Comparison of ENCODE assay signal across 30 cellular contexts in the genomic region with DNA sequence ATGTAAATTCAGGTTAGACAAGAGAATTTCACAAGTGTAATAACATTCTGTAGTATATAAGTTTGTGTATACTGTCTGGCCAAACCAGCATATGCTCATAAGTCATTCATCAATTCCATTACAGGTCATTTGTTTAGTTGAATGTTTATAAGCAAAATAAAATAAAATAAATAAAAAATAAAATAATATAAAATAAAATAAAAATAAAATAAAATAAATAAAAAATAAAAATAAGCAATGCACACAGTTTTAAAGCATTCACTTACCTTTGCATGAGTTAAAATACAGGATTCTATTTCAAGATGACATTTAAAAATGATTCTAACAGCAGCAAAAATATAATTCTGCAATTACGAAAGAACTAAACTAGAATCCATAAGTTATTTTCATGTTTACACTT. TPM values are rescaled to one million over a fixed set of nuclear protein-coding genes. Genes with fewer than 3 reads are reported as not detected.
"Had no signal": no experiment of that assay in that cellular context is flagged by ENCODE, and none has a peak within 500 bp of the region (broad histone marks: within the 10 kb centered on the region; RNA-seq: fewer than 3 reads in every experiment).

No MANE protein-coding gene starts in this region.

- H3K36me3 ChIP-seq: ascending aorta, breast epithelium, cardiac muscle cell had no signal

- DNase-seq: activated CD4-positive, alpha-beta memory T cell treated with anti-CD3 and anti-CD28 coated beads, Interleukin-2, amount 10 ng/mL, durations not matched to agents 7 days and 5 days; activated CD4-positive, alpha-beta T cell treated with anti-CD3 and anti-CD28 coated beads for 1 hour; activated CD4-positive, alpha-beta T cell treated with anti-CD3 and anti-CD28 coated beads for 4 hours; activated CD4-positive, alpha-beta T cell treated with anti-CD3 and anti-CD28 coated beads, Interleukin-2, amount 10 ng/mL, durations not matched to agents 7 days and 5 days; activated CD4-positive, alpha-beta T cell treated with anti-CD3 and anti-CD28 coated beads, Interleukin-2, amount 50 U/mL, for 4 hours; activated CD8-positive, alpha-beta memory T cell treated with anti-CD3 and anti-CD28 coated beads, Interleukin-2, amount 50 U/mL, for 48 hours; activated gamma-delta T cell; activated naive CD4-positive, alpha-beta T cell; activated T-cell treated with anti-CD3 and anti-CD28 coated beads for 4 hours; activated T-cell treated with anti-CD3 and anti-CD28 coated beads, Interleukin-2, amount 50 U/mL, for 72 hours; central memory CD4-positive, alpha-beta T cell; effector memory CD4-positive, alpha-beta T cell; erythroblast; foreskin keratinocyte had no signal

- H3K4me3 ChIP-seq: ascending aorta, breast epithelium, cardiac muscle cell, coronary artery, dorsolateral prefrontal cortex, esophagus muscularis mucosa, gastroesophageal sphincter, heart right ventricle had no signal

- H3K9me3 Mint-ChIP-seq: activated CD4-positive, alpha-beta memory T cell treated with anti-CD3 and anti-CD28 coated beads, Interleukin-2, amount 10 ng/mL, durations not matched to agents 7 days and 5 days; activated CD4-positive, alpha-beta T cell treated with anti-CD3 and anti-CD28 coated beads, Interleukin-2, amount 10 ng/mL, durations not matched to agents 7 days and 5 days; activated naive CD4-positive, alpha-beta T cell treated with anti-CD3 and anti-CD28 coated beads, Interleukin-2, amount 10 ng/mL, durations not matched to agents 7 days and 5 days; activated naive CD4-positive, alpha-beta T cell treated with anti-CD3 and anti-CD28 coated beads, Interleukin-2, amount 50 U/mL, for 72 hours; activated naive CD8-positive, alpha-beta T cell treated with anti-CD3 and anti-CD28 coated beads, Interleukin-2, amount 10 ng/mL, durations not matched to agents 7 days and 5 days; activated T-cell treated with anti-CD3 and anti-CD28 coated beads, Interleukin-2, amount 50 U/mL, for 24 hours; activated T-cell treated with anti-CD3 and anti-CD28 coated beads, Interleukin-2, amount 50 U/mL, for 72 hours; dendritic cell treated with granulocyte-macrophage colony-stimulating factor and Interleukin-4, amounts not matched to agents 40 ng/mL and 50 ng/mL, for 4 days; endodermal cell had no signal

- H3K27me3 Mint-ChIP-seq: activated CD4-positive, alpha-beta memory T cell treated with anti-CD3 and anti-CD28 coated beads, Interleukin-2, amount 10 ng/mL, durations not matched to agents 7 days and 5 days; activated CD4-positive, alpha-beta T cell treated with anti-CD3 and anti-CD28 coated beads, Interleukin-2, amount 10 ng/mL, durations not matched to agents 7 days and 5 days; activated naive CD8-positive, alpha-beta T cell treated with anti-CD3 and anti-CD28 coated beads, Interleukin-2, amount 10 ng/mL, durations not matched to agents 7 days and 5 days; activated T-cell treated with anti-CD3 and anti-CD28 coated beads, Interleukin-2, amount 50 U/mL, for 24 hours; dendritic cell treated with granulocyte-macrophage colony-stimulating factor and Interleukin-4, amounts not matched to agents 40 ng/mL and 50 ng/mL, for 4 days had no signal

- H3K4me1 ChIP-seq: ascending aorta, breast epithelium, foreskin keratinocyte had no signal

- H3K4me1 Mint-ChIP-seq: activated CD4-positive, alpha-beta memory T cell treated with anti-CD3 and anti-CD28 coated beads, Interleukin-2, amount 10 ng/mL, durations not matched to agents 7 days and 5 days; activated CD4-positive, alpha-beta T cell treated with anti-CD3 and anti-CD28 coated beads, Interleukin-2, amount 10 ng/mL, durations not matched to agents 7 days and 5 days; activated naive CD4-positive, alpha-beta T cell treated with anti-CD3 and anti-CD28 coated beads, Interleukin-2, amount 10 ng/mL, durations not matched to agents 7 days and 5 days; activated naive CD8-positive, alpha-beta T cell treated with anti-CD3 and anti-CD28 coated beads, Interleukin-2, amount 10 ng/mL, durations not matched to agents 7 days and 5 days had no signal

- H3K27me3 ChIP-seq: ascending aorta, breast epithelium, cardiac muscle cell, dorsolateral prefrontal cortex, esophagus muscularis mucosa, foreskin keratinocyte, gastroesophageal sphincter, heart right ventricle had no signal

- H3K36me3 Mint-ChIP-seq: activated naive CD4-positive, alpha-beta T cell treated with anti-CD3 and anti-CD28 coated beads, Interleukin-2, amount 10 ng/mL, durations not matched to agents 7 days and 5 days; activated naive CD4-positive, alpha-beta T cell treated with anti-CD3 and anti-CD28 coated beads, Interleukin-2, amount 50 U/mL, for 72 hours; activated naive CD8-positive, alpha-beta T cell treated with anti-CD3 and anti-CD28 coated beads, Interleukin-2, amount 10 ng/mL, durations not matched to agents 7 days and 5 days; brain had no signal

- H3K27ac ChIP-seq: ascending aorta, breast epithelium, cardiac muscle cell, dorsolateral prefrontal cortex, esophagus muscularis mucosa, foreskin keratinocyte, gastroesophageal sphincter, heart right ventricle had no signal

- H3K4me3 Mint-ChIP-seq: activated CD4-positive, alpha-beta memory T cell treated with anti-CD3 and anti-CD28 coated beads, Interleukin-2, amount 10 ng/mL, durations not matched to agents 7 days and 5 days; activated CD4-positive, alpha-beta T cell treated with anti-CD3 and anti-CD28 coated beads, Interleukin-2, amount 10 ng/mL, durations not matched to agents 7 days and 5 days; activated naive CD4-positive, alpha-beta T cell treated with anti-CD3 and anti-CD28 coated beads, Interleukin-2, amount 10 ng/mL, durations not matched to agents 7 days and 5 days; activated naive CD8-positive, alpha-beta T cell treated with anti-CD3 and anti-CD28 coated beads, Interleukin-2, amount 10 ng/mL, durations not matched to agents 7 days and 5 days; activated T-cell treated with anti-CD3 and anti-CD28 coated beads, Interleukin-2, amount 50 U/mL, for 24 hours; activated T-cell treated with anti-CD3 and anti-CD28 coated beads, Interleukin-2, amount 50 U/mL, for 72 hours; brain; dendritic cell treated with granulocyte-macrophage colony-stimulating factor and Interleukin-4, amounts not matched to agents 40 ng/mL and 50 ng/mL, for 4 days; endodermal cell had no signal

- H3K9me3 ChIP-seq: ascending aorta, breast epithelium, esophagus muscularis mucosa, gastroesophageal sphincter, heart right ventricle had no signal

- H3K27ac Mint-ChIP-seq: activated CD4-positive, alpha-beta memory T cell treated with anti-CD3 and anti-CD28 coated beads, Interleukin-2, amount 10 ng/mL, durations not matched to agents 7 days and 5 days; activated CD4-positive, alpha-beta T cell treated with anti-CD3 and anti-CD28 coated beads, Interleukin-2, amount 10 ng/mL, durations not matched to agents 7 days and 5 days; activated naive CD4-positive, alpha-beta T cell treated with anti-CD3 and anti-CD28 coated beads, Interleukin-2, amount 10 ng/mL, durations not matched to agents 7 days and 5 days; activated naive CD4-positive, alpha-beta T cell treated with anti-CD3 and anti-CD28 coated beads, Interleukin-2, amount 50 U/mL, for 72 hours; activated naive CD8-positive, alpha-beta T cell treated with anti-CD3 and anti-CD28 coated beads, Interleukin-2, amount 10 ng/mL, durations not matched to agents 7 days and 5 days; activated T-cell treated with anti-CD3 and anti-CD28 coated beads, Interleukin-2, amount 50 U/mL, for 24 hours; activated T-cell treated with anti-CD3 and anti-CD28 coated beads, Interleukin-2, amount 50 U/mL, for 72 hours; brain; dendritic cell treated with granulocyte-macrophage colony-stimulating factor and Interleukin-4, amounts not matched to agents 40 ng/mL and 50 ng/mL, for 4 days; endodermal cell had no signal

- ATAC-seq: activated naive CD4-positive, alpha-beta T cell treated with anti-CD3 and anti-CD28 coated beads, Interleukin-2, amount 50 U/mL, for 72 hours; activated T-cell treated with anti-CD3 and anti-CD28 coated beads, Interleukin-2, amount 50 U/mL, for 72 hours; foreskin keratinocyte; gastroesophageal sphincter; heart right ventricle had no signal

RNA-seq across cellular contexts. Expression of gene PODN, which starts 9.9 kb away (rescaled TPM):
- total RNA-seq: activated CD4-positive, alpha-beta memory T cell treated with anti-CD3 and anti-CD28 coated beads, Interleukin-2, amount 10 ng/mL, durations not matched to agents 7 days and 5 days; activated CD4-positive, alpha-beta T cell treated with anti-CD3 and anti-CD28 coated beads, Interleukin-2, amount 10 ng/mL, durations not matched to agents 7 days and 5 days; activated naive CD4-positive, alpha-beta T cell treated with anti-CD3 and anti-CD28 coated beads, Interleukin-2, amount 50 U/mL, for 72 hours; activated T-cell treated with anti-CD3 and anti-CD28 coated beads, Interleukin-2, amount 50 U/mL, for 72 hours; foreskin keratinocyte; T-helper 1 cell treated with Interleukin-12 subunit alpha and Interleukin-12 subunit beta and Interleukin-4 antibody, amounts not matched to agents 30 ng/mL and 1 ng/mL, for 36 hours had no signal
- polyA plus RNA-seq: foreskin keratinocyte had no signal
